8 cellular contexts compared by ENCODE assay signal in the genomic region with DNA sequence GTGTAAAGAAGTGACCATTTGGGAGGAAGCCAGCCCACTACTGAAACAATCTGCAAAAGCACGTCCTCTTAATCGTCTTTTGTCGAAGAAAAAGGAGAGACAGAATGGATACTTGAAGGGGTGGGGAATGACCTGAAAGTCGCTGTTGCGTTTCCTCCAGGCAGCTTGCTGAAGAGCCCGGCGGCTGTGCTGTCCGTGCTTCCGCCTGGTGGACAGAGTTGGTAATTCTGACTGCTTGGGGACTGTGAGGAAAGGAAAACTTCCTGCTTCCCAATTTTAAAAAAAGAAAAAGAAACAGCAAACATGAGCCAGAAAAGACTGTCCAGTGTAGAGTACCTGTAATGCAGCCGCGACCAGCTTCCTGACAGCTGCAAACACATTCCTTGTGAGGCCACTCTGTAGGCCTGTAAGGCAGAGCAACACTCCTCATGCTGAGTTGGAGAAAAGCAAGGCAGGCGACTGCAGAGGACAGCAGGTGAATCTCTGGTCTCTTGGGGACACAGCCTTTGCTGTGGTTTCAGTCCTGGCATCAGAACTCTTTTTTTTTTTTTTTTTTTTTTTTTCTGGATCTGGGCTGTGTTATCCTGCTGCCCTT.
DNase-seq lines count a peak whose midpoint lies in the region; ATAC-seq and TF ChIP-seq lines count a peak whose summit lies in the region.

No MANE protein-coding gene starts in this region.

- H3K27ac Mint-ChIP-seq in neural progenitor cell = no peak overlapping the region

- ATAC-seq in GM18498 (IDR thresholded peaks at IDR 0.05; ENCODE audit: unreplicated experiment) (peak; percentile 88), HG02981 (IDR thresholded peaks at IDR 0.05; ENCODE audit: unreplicated experiment) (peak; percentile 74), Panc1 (peak; percentile 88)

- in situ Hi-C loops in Panc1 (cut with HindIII; ENCODE audit: low pct_unique_long_range_greater_than_20kb, low sequenced_read_pairs) = no loop called here

- no peak overlapping the region for H3K9ac ChIP-seq in neural progenitor cell

- no peaks in the 10 kb centered on the region for H3K36me3 Mint-ChIP-seq in neural progenitor cell

- intact Hi-C loops in Panc1 (cut with micrococcal nuclease; ENCODE audit: unreplicated experiment) = loop anchor here (5.0 kb wide), 1 partner anchor 307 kb away; no protein-coding TSS in a partner anchor

- peak; percentile 4 for DNase-seq in Panc1 (ENCODE audit: low read depth, low spot score)
- DNase-seq in epithelial cell of esophagus (ENCODE audit: low read depth) = peak; percentile 59
- DNase-seq in neural progenitor cell (ENCODE audit: low spot score) = peak; percentile 85
- DNase-seq in GM19240 (ENCODE audit: insufficient read length, low spot score) = no peak
- DNase-seq in NCI-H526 treated with DMSO at 0.1 percent for 48 hours (lab: John Stamatoyannopoulos, UW) = no peak

- H3K9me3 ChIP-seq in Panc1 (ENCODE audit: control insufficient read depth, insufficient read depth, low read depth, low read length) = no peaks in the 10 kb centered on the region
- no peaks in the 10 kb centered on the region for H3K9me3 ChIP-seq in neural progenitor cell (ENCODE audit: low read depth)

- H3K4me3 Mint-ChIP-seq in neural progenitor cell = no peak overlapping the region

- no peaks in the 10 kb centered on the region for H3K36me3 ChIP-seq in ACC112 (ENCODE audit: insufficient read depth, low read length)
- H3K36me3 ChIP-seq in Panc1 (ENCODE audit: control insufficient read depth, insufficient read depth, low read length) = no peaks in the 10 kb centered on the region
- H3K36me3 ChIP-seq in neural progenitor cell = no peaks in the 10 kb centered on the region

- H3K79me2 ChIP-seq in ACC112 (ENCODE audit: control insufficient read depth, insufficient read depth, low read length, unreplicated experiment) = no peaks in the 10 kb centered on the region
- no peaks in the 10 kb centered on the region for H3K79me2 ChIP-seq in neural progenitor cell (ENCODE audit: low read depth)

- BruUV-seq in Panc1 (replicated peaks; lab: Mats Ljungman, UMichigan) = no TSS peak

- H3K27me3 Mint-ChIP-seq in neural progenitor cell (ENCODE audit: insufficient read depth, low read depth) = peaks cover 8% of the 10 kb centered on the region

- H2AFZ ChIP-seq in ACC112 (ENCODE audit: low read length, unreplicated experiment) (peak overlapping the region; percentile 61), neural progenitor cell (replicated peaks) (peak overlapping the region; percentile 100)

- H4K20me1 ChIP-seq in neural progenitor cell (ENCODE audit: low read depth) = no peaks in the 10 kb centered on the region

- TF ChIP-seq CTCF in Panc1 (IDR thresholded peaks at IDR 0.05) (peak; percentile 79), epithelial cell of esophagus (IDR thresholded peaks at IDR 0.05; ENCODE audit: insufficient read depth, low read depth, low read length, missing control alignments) (peak; percentile 78), neural progenitor cell (IDR thresholded peaks at IDR 0.05) (peak; percentile 79)

- H3F3A ChIP-seq in neural progenitor cell (ENCODE audit: low read depth) = no peaks in the 10 kb centered on the region

- CTCF ChIA-PET in Panc1 (lab: Charles Lee) = interaction anchor here (0.5 kb wide), 1 partner anchor 108 kb away, joined by 3 read pairs; no protein-coding TSS in a partner anchor

- H3K27me3 ChIP-seq in ACC112 (ENCODE audit: insufficient read depth, low read length) = peaks cover 7% of the 10 kb centered on the region; the same call in 1 of the 2 replicates
- H3K27me3 ChIP-seq in Panc1 (ENCODE audit: control insufficient read depth, insufficient read depth, low read length) = no peaks in the 10 kb centered on the region; the same call in 1 of the 2 replicates
- no peaks in the 10 kb centered on the region for H3K27me3 ChIP-seq in neural progenitor cell

- peak overlapping the region; percentile 52 for H3K4me2 ChIP-seq in neural progenitor cell

- H3K4me1 Mint-ChIP-seq in neural progenitor cell = peaks cover 11% of the 10 kb centered on the region

- H3K4me3 ChIP-seq in ACC112 (ENCODE audit: low read depth, low read length) = no peak overlapping the region
- no peak overlapping the region for H3K4me3 ChIP-seq in Panc1 (ENCODE audit: low read depth in 2 of 2, low read length in 2 of 2)
- no peak overlapping the region for H3K4me3 ChIP-seq in epithelial cell of esophagus (ENCODE audit: low read length)
- H3K4me3 ChIP-seq in neural progenitor cell = no peak overlapping the region

- no peak overlapping the region for H3K27ac ChIP-seq in ACC112 (ENCODE audit: low read depth, low read length)
- H3K27ac ChIP-seq in Panc1 (ENCODE audit: low read length) = no peak overlapping the region
- no peak overlapping the region for H3K27ac ChIP-seq in neural progenitor cell

- H3K4me1 ChIP-seq in ACC112 (ENCODE audit: control insufficient read depth, insufficient read depth, low read length, unreplicated experiment) (no peaks in the 10 kb centered on the region), Panc1 (ENCODE audit: control insufficient read depth, insufficient read depth, low read length) (no peaks in the 10 kb centered on the region), neural progenitor cell (peaks cover 12% of the 10 kb centered on the region)

- no peaks in the 10 kb centered on the region for H3K9me3 Mint-ChIP-seq in neural progenitor cell

- POLR2A ChIA-PET in Panc1 (lab: Charles Lee) = no interaction called here

Comparison
In these comparisons a context has a peak if more than half of its experiments do, and no peak if none do; other contexts are left out.
1. DNase-seq: peak in Panc1 (single experiment), epithelial cell of esophagus (single experiment) and neural progenitor cell (single experiment); none in GM19240 (single experiment) and NCI-H526 treated with DMSO at 0.1 percent for 48 hours (single experiment).
2. Peak in every context shown above with its lines, with median percentiles within 50 percentile points of each other: ATAC-seq and CTCF ChIP-seq.